In genomic region chr11:35045219-35045819, GRCh38 we compare ENCODE assay signal across 8 cellular contexts.
DNase-seq lines count a peak whose midpoint lies in the region; ATAC-seq and TF ChIP-seq lines count a peak whose summit lies in the region.

No MANE protein-coding gene starts in this region.

- ATAC-seq in HG03571 (IDR thresholded peaks at IDR 0.05; ENCODE audit: unreplicated experiment) (peak; percentile 56), lung (ENCODE audit: insufficient read depth, low FRiP score) (peak; percentile 54), GM18870 (IDR thresholded peaks at IDR 0.05; ENCODE audit: unreplicated experiment) (no peak)
- ATAC-seq in activated CD8-positive, alpha-beta T cell treated with anti-CD3 and anti-CD28 coated beads, Interleukin-2, amount 10 ng/mL, durations not matched to agents 7 days and 5 days = peak; percentile 75

- TF ChIP-seq CTCF in lung (IDR thresholded peaks at IDR 0.05; ENCODE audit: control extremely low read depth, extremely low read depth) (no peak), endothelial cell (IDR thresholded peaks at IDR 0.05; ENCODE audit: unreplicated experiment) (no peak)

- no peaks in the 10 kb centered on the region for H3K36me3 ChIP-seq in lung (ENCODE audit: control insufficient read depth in 2 of 2, insufficient read depth in 2 of 2, low read length in 2 of 2)

- peak; percentile 70 for DNase-seq in DMS153 treated with DMSO at 0.1 percent for 48 hours (lab: John Stamatoyannopoulos, UW; ENCODE audit: unreplicated experiment)
- peak; percentile 90 for DNase-seq in activated CD8-positive, alpha-beta T cell treated with anti-CD3 and anti-CD28 coated beads, Interleukin-2, amount 10 ng/mL, durations not matched to agents 7 days and 5 days
- peak; percentile 63 for DNase-seq in lung (ENCODE audit: low spot score)
- DNase-seq in NCI-H2081 treated with DMSO at 0.1 percent for 48 hours (lab: John Stamatoyannopoulos, UW) = no peak
- DNase-seq in NCI-H2107 (lab: John Stamatoyannopoulos, UW) = no peak
- DNase-seq in endothelial cell (ENCODE audit: low spot score) = no peak

- peak overlapping the region; percentile 73 for H3K4me3 Mint-ChIP-seq in activated CD8-positive, alpha-beta T cell treated with anti-CD3 and anti-CD28 coated beads, Interleukin-2, amount 10 ng/mL, durations not matched to agents 7 days and 5 days
- H3K4me3 Mint-ChIP-seq in endothelial cell (ENCODE audit: unreplicated experiment) = no peak overlapping the region

- WGBS in lung, 2 donors = 16% methylated on average over 8 of the region's 8 CpGs

- peaks cover 0 to 7% of the 10 kb centered on the region in 2 donors for H3K4me1 ChIP-seq in lung (ENCODE audit: control insufficient read depth in 2 of 2, insufficient read depth in 2 of 2, low read length in 2 of 2)

- H3K27ac Mint-ChIP-seq in activated CD8-positive, alpha-beta T cell treated with anti-CD3 and anti-CD28 coated beads, Interleukin-2, amount 10 ng/mL, durations not matched to agents 7 days and 5 days = peak overlapping the region; percentile 96
- no peak overlapping the region for H3K27ac Mint-ChIP-seq in endothelial cell (ENCODE audit: unreplicated experiment)

- no peaks in the 10 kb centered on the region for H3K27me3 Mint-ChIP-seq in activated CD8-positive, alpha-beta T cell treated with anti-CD3 and anti-CD28 coated beads, Interleukin-2, amount 10 ng/mL, durations not matched to agents 7 days and 5 days (ENCODE audit: low read depth)
- peaks cover 5% of the 10 kb centered on the region for H3K27me3 Mint-ChIP-seq in endothelial cell (ENCODE audit: unreplicated experiment)

- H3K27me3 ChIP-seq in lung (ENCODE audit: control insufficient read depth, insufficient read depth) = no peaks in the 10 kb centered on the region

- H3K36me3 Mint-ChIP-seq in activated CD8-positive, alpha-beta T cell treated with anti-CD3 and anti-CD28 coated beads, Interleukin-2, amount 10 ng/mL, durations not matched to agents 7 days and 5 days (ENCODE audit: low read depth) = peaks cover 44% of the 10 kb centered on the region
- H3K36me3 Mint-ChIP-seq in endothelial cell (ENCODE audit: low read depth, unreplicated experiment) = no peaks in the 10 kb centered on the region

- H3K4me3 ChIP-seq in lung = no peak overlapping the region

- CTCF ChIA-PET in activated CD8-positive, alpha-beta T cell treated with anti-CD3 and anti-CD28 coated beads, Interleukin-2, amount 10 ng/mL, durations not matched to agents 7 days and 5 days (lab: Charles Lee) = interaction anchor here (0.9 to 2.5 kb wide), 10 partner anchors 12 to 118 kb away, joined by 3 to 12 read pairs (median 4); no protein-coding TSS in a partner anchor

- peaks cover 77% of the 10 kb centered on the region for H3K4me1 Mint-ChIP-seq in activated CD8-positive, alpha-beta T cell treated with anti-CD3 and anti-CD28 coated beads, Interleukin-2, amount 10 ng/mL, durations not matched to agents 7 days and 5 days (ENCODE audit: low read depth)
- peaks cover 8% of the 10 kb centered on the region for H3K4me1 Mint-ChIP-seq in endothelial cell (ENCODE audit: unreplicated experiment)

- no peaks in the 10 kb centered on the region for H3K9me3 ChIP-seq in lung (ENCODE audit: control insufficient read depth in 2 of 2, insufficient read depth in 1 of 2, low read length in 1 of 2)

- H3K27ac ChIP-seq in lung (ENCODE audit: low read depth in 1 of 2, low read length in 1 of 2) = peak overlapping the region in 1 of 2 donors; percentile 40

- POLR2A ChIA-PET in activated CD8-positive, alpha-beta T cell treated with anti-CD3 and anti-CD28 coated beads, Interleukin-2, amount 10 ng/mL, durations not matched to agents 7 days and 5 days (lab: Charles Lee) = interaction anchor here (0.5 to 1.6 kb wide), 6 partner anchors 14 to 120 kb away, joined by 3 to 6 read pairs (median 4); no protein-coding TSS in a partner anchor

- peaks cover 15% of the 10 kb centered on the region for H3K9me3 Mint-ChIP-seq in activated CD8-positive, alpha-beta T cell treated with anti-CD3 and anti-CD28 coated beads, Interleukin-2, amount 10 ng/mL, durations not matched to agents 7 days and 5 days (ENCODE audit: insufficient read depth)
- H3K9me3 Mint-ChIP-seq in endothelial cell (ENCODE audit: unreplicated experiment) = no peaks in the 10 kb centered on the region

Comparison
In these comparisons a context has a peak if more than half of its experiments do, and no peak if none do; other contexts are left out.
1. DNase-seq: peak in DMS153 treated with DMSO at 0.1 percent for 48 hours (single experiment), activated CD8-positive, alpha-beta T cell treated with anti-CD3 and anti-CD28 coated beads, Interleukin-2, amount 10 ng/mL, durations not matched to agents 7 days and 5 days (single experiment) and lung (single experiment); none in NCI-H2081 treated with DMSO at 0.1 percent for 48 hours (single experiment), NCI-H2107 (single experiment) and endothelial cell (single experiment).